In the genomic region with DNA sequence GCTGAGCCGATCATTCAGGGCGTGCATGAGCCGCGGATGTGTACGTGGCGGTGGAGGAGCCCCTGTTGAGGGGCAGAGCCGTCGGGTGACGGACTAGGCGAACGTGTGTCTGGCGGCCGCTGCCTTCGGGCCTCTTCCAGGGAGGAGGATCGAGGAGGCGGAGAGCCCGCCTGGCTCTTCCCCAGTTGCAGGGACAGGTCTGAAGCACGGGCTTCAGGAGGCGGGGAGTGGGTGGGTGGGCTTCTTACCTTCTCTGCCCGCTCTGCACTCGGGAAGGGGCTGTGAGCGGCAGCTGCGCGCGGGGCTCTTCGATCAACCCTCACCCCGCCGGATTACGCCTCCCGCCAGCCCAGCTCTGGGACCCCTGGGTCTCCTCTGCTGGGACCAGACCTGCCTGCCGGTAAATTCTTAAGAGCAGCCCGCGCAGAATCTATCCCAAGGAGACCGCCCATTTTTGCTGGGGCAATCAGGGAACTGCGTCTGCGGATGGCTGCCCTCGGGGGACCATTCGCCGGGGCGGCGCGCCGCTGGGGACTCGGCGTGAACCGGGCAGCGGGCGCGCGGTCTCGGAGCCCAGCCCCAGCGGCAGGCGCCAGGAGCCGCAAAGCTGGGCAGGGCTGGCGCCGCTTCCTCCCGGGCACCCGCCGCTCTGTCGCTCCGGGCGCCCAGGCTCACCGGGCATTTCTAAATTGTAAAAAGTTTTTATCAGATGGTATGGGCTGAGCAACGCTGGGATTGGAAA, we compare ENCODE assay signal across 8 cellular contexts. TPM values are rescaled to one million over a fixed set of nuclear protein-coding genes. Genes with fewer than 3 reads are reported as not detected.
DNase-seq lines count a peak whose midpoint lies in the region; ATAC-seq and TF ChIP-seq lines count a peak whose summit lies in the region.

No MANE protein-coding gene starts in this region.

- no peak for TF ChIP-seq CTCF in chondrocyte (IDR thresholded peaks at IDR 0.05)
- no peak for TF ChIP-seq CTCF in right lobe of liver (IDR thresholded peaks at IDR 0.05)

- H3K27ac ChIP-seq in KOPT-K1 (ENCODE audit: low read depth, low read length, poor library complexity, severe bottlenecking), result peak overlapping the region; percentile 78
- H3K27ac ChIP-seq in right lobe of liver, result peak overlapping the region; percentile 66 to 69 (median 67)

- H3K27me3 Mint-ChIP-seq in T-helper 2 cell treated with Interferon-gamma antibody and Interleukin-4, amounts not matched to agents 5 μg/mL and 100 μg/mL, for 36 hours (ENCODE audit: low read depth), result peaks cover 7% of the 10 kb centered on the region
- no peaks in the 10 kb centered on the region for H3K27me3 Mint-ChIP-seq in chondrocyte (ENCODE audit: low read depth)
- H3K27me3 Mint-ChIP-seq in stimulated activated memory B cell treated with anti-CD40 and anti-IgM and Interleukin-4, amounts not matched to agents 10 μg/mL and 1 μg/mL and 100 μg/mL, for 72 hours, result no peaks in the 10 kb centered on the region

- intact Hi-C loops in right lobe of liver (cut with DNase I), result no loop called here

- WGBS in right lobe of liver (ENCODE audit: insufficient coverage, low coverage, low lambda C conversion rate, missing lambda C conversion rate), result 10% methylated on average over 11 of the region's 64 CpGs

- no peaks in the 10 kb centered on the region for H3K9me3 ChIP-seq in KOPT-K1 (ENCODE audit: insufficient read depth, low read length, poor library complexity, severe bottlenecking)
- no peaks in the 10 kb centered on the region for H3K9me3 ChIP-seq in right lobe of liver

- peak overlapping the region; percentile 85 for H3K4me3 Mint-ChIP-seq in T-helper 2 cell treated with Interferon-gamma antibody and Interleukin-4, amounts not matched to agents 5 μg/mL and 100 μg/mL, for 36 hours
- peak overlapping the region; percentile 76 for H3K4me3 Mint-ChIP-seq in chondrocyte (ENCODE audit: unreplicated experiment)
- peak overlapping the region; percentile 90 for H3K4me3 Mint-ChIP-seq in stimulated activated memory B cell treated with anti-CD40 and anti-IgM and Interleukin-4, amounts not matched to agents 10 μg/mL and 1 μg/mL and 100 μg/mL, for 72 hours

- H3K27me3 ChIP-seq in right lobe of liver, result no peaks in the 10 kb centered on the region

- peaks cover 49% of the 10 kb centered on the region for H3K36me3 Mint-ChIP-seq in T-helper 2 cell treated with Interferon-gamma antibody and Interleukin-4, amounts not matched to agents 5 μg/mL and 100 μg/mL, for 36 hours (ENCODE audit: low read depth)
- no peaks in the 10 kb centered on the region for H3K36me3 Mint-ChIP-seq in chondrocyte (ENCODE audit: low read depth)
- peaks cover 9% of the 10 kb centered on the region for H3K36me3 Mint-ChIP-seq in stimulated activated memory B cell treated with anti-CD40 and anti-IgM and Interleukin-4, amounts not matched to agents 10 μg/mL and 1 μg/mL and 100 μg/mL, for 72 hours

- in situ Hi-C loops in G401 (cut with HindIII; ENCODE audit: low sequenced_read_pairs), result no loop called here

- H3K4me1 ChIP-seq in right lobe of liver, result peaks cover 0 to 7% (median 0%) of the 10 kb centered on the region in 4 donors

- H3K27ac Mint-ChIP-seq in T-helper 2 cell treated with Interferon-gamma antibody and Interleukin-4, amounts not matched to agents 5 μg/mL and 100 μg/mL, for 36 hours, result peak overlapping the region; percentile 84
- H3K27ac Mint-ChIP-seq in chondrocyte (ENCODE audit: unreplicated experiment), result peak overlapping the region; percentile 74
- H3K27ac Mint-ChIP-seq in stimulated activated memory B cell treated with anti-CD40 and anti-IgM and Interleukin-4, amounts not matched to agents 10 μg/mL and 1 μg/mL and 100 μg/mL, for 72 hours, result peak overlapping the region; percentile 98

- H3K4me3 ChIP-seq in right lobe of liver, result peak overlapping the region; percentile 50 to 60 (median 53)

- peak; percentile 14 for ATAC-seq in GM21619 (IDR thresholded peaks at IDR 0.05; ENCODE audit: unreplicated experiment)
- peak; percentile 65 to 80 (median 72) for ATAC-seq in right lobe of liver
- peak; percentile 78 for ATAC-seq in stimulated activated memory B cell treated with anti-CD40 and anti-IgM and Interleukin-4, amounts not matched to agents 10 μg/mL and 1 μg/mL and 100 μg/mL, for 72 hours

- no peak for TF ChIP-seq POLR2A in right lobe of liver (IDR thresholded peaks at IDR 0.05)

- DNase-seq in EH (ENCODE audit: low read depth) (peak; percentile 59), chondrocyte (ENCODE audit: low spot score) (no peak), right lobe of liver (peak; percentile 50 to 65 (median 60)), G401 (ENCODE audit: low spot score) (no peak)
- peak; percentile 29 for DNase-seq in T-helper 2 cell treated with Interferon-gamma antibody and Interleukin-4, amounts not matched to agents 5 μg/mL and 100 μg/mL, for 36 hours (ENCODE audit: low spot score)

- H3K36me3 ChIP-seq in KOPT-K1 (ENCODE audit: insufficient read depth, low read length) (peaks cover 11% of the 10 kb centered on the region), right lobe of liver (no peaks in the 10 kb centered on the region)

- H3K9me3 Mint-ChIP-seq in T-helper 2 cell treated with Interferon-gamma antibody and Interleukin-4, amounts not matched to agents 5 μg/mL and 100 μg/mL, for 36 hours, result no peaks in the 10 kb centered on the region
- no peaks in the 10 kb centered on the region for H3K9me3 Mint-ChIP-seq in chondrocyte (ENCODE audit: low read depth)
- no peaks in the 10 kb centered on the region for H3K9me3 Mint-ChIP-seq in stimulated activated memory B cell treated with anti-CD40 and anti-IgM and Interleukin-4, amounts not matched to agents 10 μg/mL and 1 μg/mL and 100 μg/mL, for 72 hours

- H3K4me1 Mint-ChIP-seq in T-helper 2 cell treated with Interferon-gamma antibody and Interleukin-4, amounts not matched to agents 5 μg/mL and 100 μg/mL, for 36 hours (ENCODE audit: low read depth), result peaks cover 52% of the 10 kb centered on the region
- peaks cover 9% of the 10 kb centered on the region for H3K4me1 Mint-ChIP-seq in chondrocyte (ENCODE audit: low read depth)
- peaks cover 53% of the 10 kb centered on the region for H3K4me1 Mint-ChIP-seq in stimulated activated memory B cell treated with anti-CD40 and anti-IgM and Interleukin-4, amounts not matched to agents 10 μg/mL and 1 μg/mL and 100 μg/mL, for 72 hours

RNA-seq across cellular contexts. Expression of a gene that starts 4.9 kb away (rescaled TPM):
- total RNA-seq in chondrocyte (0.51 TPM in 1 of 3 replicates, not detected in the others), right lobe of liver (10 to 100 TPM in 4 of 6 experiments, 1 to 10 TPM in 2; 6.0 to 18.9 (median 11.8) TPM)
- 74.0 and 106 TPM in 2 replicates for total RNA-seq in G401 (2014; rRNA removed; shearing (Covaris generic))

Comparison
In these comparisons a context has a peak if more than half of its experiments do, and no peak if none do; other contexts are left out.
1. DNase-seq: peak in EH (single experiment), T-helper 2 cell treated with Interferon-gamma antibody and Interleukin-4, amounts not matched to agents 5 μg/mL and 100 μg/mL, for 36 hours (single experiment) and right lobe of liver (3 of 3); none in chondrocyte (single experiment) and G401 (single experiment).
2. ATAC-seq: peak in every context shown above with its lines; median percentile 78 in stimulated activated memory B cell treated with anti-CD40 and anti-IgM and Interleukin-4, amounts not matched to agents 10 μg/mL and 1 μg/mL and 100 μg/mL, for 72 hours; 72 in right lobe of liver; 14 in GM21619.
3. Peak in every context shown above with its lines, with median percentiles within 50 percentile points of each other: H3K27ac Mint-ChIP-seq and H3K4me3 Mint-ChIP-seq.